Comparison of ENCODE assay signal across 2 cellular contexts in the genomic region with DNA sequence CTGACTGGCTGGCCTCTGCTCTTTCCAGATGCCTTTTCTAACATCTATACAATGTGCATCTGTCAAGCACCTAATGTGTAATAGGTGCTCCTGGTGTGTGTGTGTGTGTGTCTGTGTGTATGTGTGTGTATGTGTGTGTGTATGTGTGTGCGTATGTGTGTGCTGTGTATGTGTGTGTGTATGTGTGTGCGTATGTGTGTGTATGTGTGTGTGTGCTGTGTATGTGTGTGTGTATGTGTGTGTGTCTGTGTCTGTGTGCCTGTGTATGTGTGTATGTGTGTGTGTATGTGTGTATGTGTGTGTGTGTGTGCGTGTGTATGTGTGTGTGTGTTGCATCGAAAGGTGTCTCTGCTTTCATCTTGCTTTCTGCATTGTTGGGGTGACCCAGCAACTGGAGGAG.
TF ChIP-seq lines count a peak whose summit lies in the region.

No MANE protein-coding gene starts in this region.

TF ChIP-seq in HEK293, 187 proteins besides CTCF, POLR2A, EP300 and RAD21:
- TF ChIP-seq ZNF239 (tag by site-specific recombination; IDR thresholded peaks at IDR 0.05), result peak; percentile 78; the same call in 1 of the 2 replicates
- TF ChIP-seq ZFP3 (tag by site-specific recombination; IDR thresholded peaks at IDR 0.05; ENCODE audit: low read depth), result no peak
- peak; percentile 100 for TF ChIP-seq ZSCAN4 (tag by site-specific recombination; IDR thresholded peaks at IDR 0.05)

TF ChIP-seq in GM12878, 131 proteins besides CTCF, POLR2A, EP300 and RAD21:
- TF ChIP-seq KAT2A (conservative IDR thresholded peaks at IDR 0.05; ENCODE audit: control insufficient read depth, low read depth, low read length), result no peak
- TF ChIP-seq, protein P1, sequence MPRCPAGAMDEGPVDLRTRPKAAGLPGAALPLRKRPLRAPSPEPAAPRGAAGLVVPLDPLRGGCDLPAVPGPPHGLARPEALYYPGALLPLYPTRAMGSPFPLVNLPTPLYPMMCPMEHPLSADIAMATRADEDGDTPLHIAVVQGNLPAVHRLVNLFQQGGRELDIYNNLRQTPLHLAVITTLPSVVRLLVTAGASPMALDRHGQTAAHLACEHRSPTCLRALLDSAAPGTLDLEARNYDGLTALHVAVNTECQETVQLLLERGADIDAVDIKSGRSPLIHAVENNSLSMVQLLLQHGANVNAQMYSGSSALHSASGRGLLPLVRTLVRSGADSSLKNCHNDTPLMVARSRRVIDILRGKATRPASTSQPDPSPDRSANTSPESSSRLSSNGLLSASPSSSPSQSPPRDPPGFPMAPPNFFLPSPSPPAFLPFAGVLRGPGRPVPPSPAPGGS (IDR thresholded peaks at IDR 0.05; ENCODE audit: borderline replicate concordance, insufficient read depth, low read depth, low read length, poor library complexity, severe bottlenecking), result peak; percentile 63
- TF ChIP-seq ESRRA (IDR thresholded peaks at IDR 0.05; ENCODE audit: low read length), result no peak
TF ChIP-seq in GM12878: peak in this region for 1.
